26 cellular contexts compared by ENCODE assay signal in genomic region chr2:84454581-84454980, GRCh38. TPM values are rescaled to one million over a fixed set of nuclear protein-coding genes. Genes with fewer than 3 reads are reported as not detected.
DNase-seq lines count a peak whose midpoint lies in the region; ATAC-seq, FAIRE-seq and TF ChIP-seq lines count a peak whose summit lies in the region.
"Had no signal": no experiment of that assay in that cellular context is flagged by ENCODE, and none has a peak within 500 bp of the region (broad histone marks: within the 10 kb centered on the region; RNA-seq: fewer than 3 reads in every experiment).

No MANE protein-coding gene starts in this region.

- H3K4me2 ChIP-seq in GM23338 = no peak overlapping the region
- no peak overlapping the region for H3K4me2 ChIP-seq in GM12878 (ENCODE audit: control insufficient read depth, insufficient read depth)
- H3K4me2 ChIP-seq: BLaER1, SK-N-SH had no signal

- H3K4me3 Mint-ChIP-seq in activated T-cell treated with anti-CD3 and anti-CD28 coated beads, Interleukin-2, amount 50 U/mL, for 72 hours = no peak overlapping the region
- H3K4me3 Mint-ChIP-seq in CD4-positive, CD25-positive, alpha-beta regulatory T cell = peak overlapping the region in 1 of 4 donors; percentile 16
- no peak overlapping the region for H3K4me3 Mint-ChIP-seq in GM23338
- H3K4me3 Mint-ChIP-seq: CD4-positive, alpha-beta memory T cell had no signal

- in situ Hi-C loops in GM12878 (cut with MboI) = no loop called here

- no TSS peak for BruUV-seq in GM12878 (replicated peaks; lab: Mats Ljungman, UMichigan)

- FAIRE-seq in GM12878 (lab: Jason Lieb, UNC) (peak; percentile 41), kidney (lab: Jason Lieb, UNC) (no peak)
- FAIRE-seq: A204.1, G401.6, H1 had no signal

- peak; percentile 16 to 25 for ATAC-seq in activated T-cell treated with anti-CD3 and anti-CD28 coated beads, Interleukin-2, amount 50 U/mL, for 72 hours (replicated peaks in 1 of 2)
- no peak for ATAC-seq in CD4-positive, CD25-positive, alpha-beta regulatory T cell (ENCODE audit: low read depth in 2 of 2)
- ATAC-seq in GM23338 = no peak
- 0 out of 3 replicates have a peak, but pooled peaks have one; percentile 3 for ATAC-seq in GM12878
- no peak for ATAC-seq in GM19455 (IDR thresholded peaks at IDR 0.05; ENCODE audit: unreplicated experiment)
- ATAC-seq: PC-3 had no signal

- H3K9me3 ChIP-seq in CD4-positive, CD25-positive, alpha-beta regulatory T cell (ENCODE audit: control insufficient read depth in 2 of 2, low read length in 2 of 2) = no peaks in the 10 kb centered on the region
- H3K9me3 ChIP-seq in GM12878 (replicated peaks; ENCODE audit: control insufficient read depth, insufficient read depth, low read length) = no peaks in the 10 kb centered on the region
- H3K9me3 ChIP-seq in kidney (ENCODE audit: control insufficient read depth in 1 of 2, low read length in 2 of 2) = no peaks in the 10 kb centered on the region
- H3K9me3 ChIP-seq: BLaER1, SK-N-SH had no signal

- H3K27ac Mint-ChIP-seq in activated T-cell treated with anti-CD3 and anti-CD28 coated beads, Interleukin-2, amount 50 U/mL, for 72 hours = peak overlapping the region; percentile 29
- H3K27ac Mint-ChIP-seq in CD4-positive, CD25-positive, alpha-beta regulatory T cell = peak overlapping the region in 2 of 3 donors; percentile 1 to 67
- H3K27ac Mint-ChIP-seq in GM23338 = 0 out of 2 replicates have a peak overlapping the region, but pooled peaks have one; percentile 8
- H3K27ac Mint-ChIP-seq: CD4-positive, alpha-beta memory T cell; IgD-negative memory B cell had no signal

- no peak overlapping the region for H3K9ac ChIP-seq in GM12878 (ENCODE audit: control insufficient read depth, insufficient read depth, low read length)
- no peak overlapping the region for H3K9ac ChIP-seq in kidney (ENCODE audit: low read length in 2 of 2)
- H3K9ac ChIP-seq: BLaER1, SK-N-SH had no signal

- H3K4me1 ChIP-seq in CD4-positive, CD25-positive, alpha-beta regulatory T cell (ENCODE audit: control insufficient read depth, insufficient read depth, low read length, poor library complexity, severe bottlenecking) = peaks cover 24% of the 10 kb centered on the region
- H3K4me1 ChIP-seq in GM23338 (ENCODE audit: insufficient read depth) (no peaks in the 10 kb centered on the region), GM12878 (ENCODE audit: control insufficient read depth, insufficient read depth, low read length) (no peaks in the 10 kb centered on the region; the same call in 1 of the 2 replicates), kidney (ENCODE audit: control insufficient read depth in 1 of 2, insufficient read depth in 1 of 2, low read depth in 1 of 2, low read length in 2 of 2) (peaks cover 15 to 23% of the 10 kb centered on the region in 2 donors)

- peaks cover 2% of the 10 kb centered on the region for H3K36me3 ChIP-seq in CD4-positive, CD25-positive, alpha-beta regulatory T cell (ENCODE audit: control insufficient read depth, insufficient read depth, low read length)
- no peaks in the 10 kb centered on the region for H3K36me3 ChIP-seq in GM23338 (ENCODE audit: insufficient read depth)
- no peaks in the 10 kb centered on the region for H3K36me3 ChIP-seq in GM12878 (ENCODE audit: control insufficient read depth in 2 of 2, insufficient read depth in 2 of 2, low read length in 1 of 2)
- no peaks in the 10 kb centered on the region for H3K36me3 ChIP-seq in kidney (ENCODE audit: control insufficient read depth in 1 of 2, insufficient read depth in 2 of 2, low read length in 2 of 2)

- peak in 1 of 2 donors; percentile 13 for DNase-seq in activated T-cell treated with anti-CD3 and anti-CD28 coated beads, Interleukin-2, amount 50 U/mL, for 72 hours
- DNase-seq in activated T-cell treated with anti-CD3 and anti-CD28 coated beads for 4 hours (no peak), GM23338 (ENCODE audit: low spot score) (no peak), GM12878 (ENCODE audit: low read depth, low spot score) (no peak), kidney (no peak)
- DNase-seq in CD4-positive, CD25-positive, alpha-beta regulatory T cell = no peak
- DNase-seq: CD4-positive, alpha-beta memory T cell; COR-L47; HCEC 1CT; MV-4-11; NCI-H1105; NCI-H1436 treated with DMSO at 0.1 percent for 48 hours; NCI-H187 treated with DMSO at 0.1 percent for 48 hours; NCI-H2107; NCI-H446; NCI-H524 treated with DMSO at 0.1 percent for 48 hours; NCI-H774; NK-92 treated with Interleukin-12 subunit alpha and Interleukin-12 subunit beta, amount 100 ng/mL, for 24 hours; PC-3; SK-N-SH had no signal

- H4K20me1 ChIP-seq in GM23338 (replicated peaks; ENCODE audit: insufficient read depth) (peaks cover 3% of the 10 kb centered on the region; the same call in 1 of the 2 replicates), GM12878 (ENCODE audit: control insufficient read depth, insufficient read depth) (0 out of 2 replicates have a peak, but pooled peaks cover 2% of the 10 kb centered on the region)

- CTCF ChIA-PET in GM12878 (lab: Yijun Ruan, JAX) = interaction anchor here (0.6 kb wide), 1 partner anchor 452 kb away, joined by 4 read pairs; no protein-coding TSS in a partner anchor

- H3K27me3 ChIP-seq in CD4-positive, CD25-positive, alpha-beta regulatory T cell (ENCODE audit: control insufficient read depth, insufficient read depth, low read length) = no peaks in the 10 kb centered on the region
- no peaks in the 10 kb centered on the region for H3K27me3 ChIP-seq in GM23338 (ENCODE audit: insufficient read depth)
- H3K27me3 ChIP-seq in GM12878 (replicated peaks in 1 of 2; ENCODE audit: control insufficient read depth in 2 of 2, insufficient read depth in 2 of 2, low read length in 1 of 2) = no peaks in the 10 kb centered on the region
- H3K27me3 ChIP-seq: BLaER1 had no signal

- no peaks in the 10 kb centered on the region for H3K9me2 ChIP-seq in GM23338 (ENCODE audit: insufficient read depth)
- H3K9me2 ChIP-seq: SK-N-SH had no signal

- SMC1A ChIA-PET in GM12878 (lab: Charles Lee; ENCODE audit: uncharacterized antibody, unreplicated experiment) = interaction anchor here (1.1 kb wide), 1 partner anchor 14 kb away, joined by 3 read pairs; no protein-coding TSS in a partner anchor

- H3F3A ChIP-seq in GM23338 (replicated peaks; ENCODE audit: low read depth) = no peaks in the 10 kb centered on the region

- no peak overlapping the region for H3K27ac ChIP-seq in CD4-positive, CD25-positive, alpha-beta regulatory T cell (ENCODE audit: insufficient read depth, low read length, poor library complexity, severe bottlenecking)
- H3K27ac ChIP-seq in GM23338 (ENCODE audit: low read depth) (no peak overlapping the region), GM12878 (ENCODE audit: control insufficient read depth, insufficient read depth) (no peak overlapping the region), kidney (ENCODE audit: low read depth in 2 of 2, low read length in 2 of 2) (no peak overlapping the region)
- H3K27ac ChIP-seq: BLaER1 had no signal

- H3K79me2 ChIP-seq in GM23338 (replicated peaks; ENCODE audit: insufficient read depth) = peaks cover 66% of the 10 kb centered on the region
- peaks cover 59% of the 10 kb centered on the region for H3K79me2 ChIP-seq in GM12878 (ENCODE audit: control insufficient read depth, insufficient read depth, low read length)

- no peak for TF ChIP-seq RAD21 in GM12878 (IDR thresholded peaks at IDR 0.05; ENCODE audit: insufficient read depth, low read depth, low read length)

- no peak for TF ChIP-seq EP300 in GM12878 (IDR thresholded peaks at IDR 0.05; ENCODE audit: borderline replicate concordance in 1 of 2, control insufficient read depth in 1 of 2, low read depth in 2 of 2, low read length in 2 of 2)

- RAD21 ChIA-PET in GM12878 (lab: Charles Lee; ENCODE audit: unreplicated experiment) = interaction anchor here (1.8 kb wide), 1 partner anchor 472 kb away, joined by 4 read pairs; no protein-coding TSS in a partner anchor

- no peak for TF ChIP-seq CTCF in GM23338 (conservative IDR thresholded peaks at IDR 0.05; ENCODE audit: low read depth in 2 of 2)
- no peak for TF ChIP-seq CTCF in GM12878 (IDR thresholded peaks at IDR 0.05 in 2 of 3, conservative IDR thresholded peaks at IDR 0.05 in 1 of 3; ENCODE audit: control insufficient read depth in 2 of 3, extremely low read depth in 1 of 3, insufficient read depth in 1 of 3, low read depth in 3 of 3, low read length in 3 of 3)
- TF ChIP-seq CTCF in kidney (IDR thresholded peaks at IDR 0.05; ENCODE audit: borderline replicate concordance, extremely low read depth, insufficient read depth) = no peak

- H2AFZ ChIP-seq in GM23338 (no peak overlapping the region), GM12878 (ENCODE audit: control insufficient read depth, low read depth, low read length) (no peak overlapping the region)

- intact Hi-C loops in GM12878 (cut with micrococcal nuclease; ENCODE audit: unreplicated experiment) (no loop called here), kidney (cut with DNase I) (no loop called here)

- peaks cover 76% of the 10 kb centered on the region for H3K4me1 Mint-ChIP-seq in activated T-cell treated with anti-CD3 and anti-CD28 coated beads, Interleukin-2, amount 50 U/mL, for 72 hours (ENCODE audit: low read depth)
- peaks cover 39 to 82% (median 69%) of the 10 kb centered on the region in 4 donors for H3K4me1 Mint-ChIP-seq in CD4-positive, CD25-positive, alpha-beta regulatory T cell
- peaks cover 3% of the 10 kb centered on the region; the same call in 2 of the 3 replicates for H3K4me1 Mint-ChIP-seq in GM23338

- H3K27me3 Mint-ChIP-seq in activated T-cell treated with anti-CD3 and anti-CD28 coated beads, Interleukin-2, amount 50 U/mL, for 72 hours (ENCODE audit: low read depth) = no peaks in the 10 kb centered on the region
- no peaks in the 10 kb centered on the region for H3K27me3 Mint-ChIP-seq in CD4-positive, CD25-positive, alpha-beta regulatory T cell
- peaks cover 4% of the 10 kb centered on the region for H3K27me3 Mint-ChIP-seq in GM23338 (ENCODE audit: insufficient read depth, low read depth, poor library complexity)
- H3K27me3 Mint-ChIP-seq: CD4-positive, alpha-beta memory T cell; IgD-negative memory B cell had no signal

- H3K4me3 ChIP-seq in CD4-positive, CD25-positive, alpha-beta regulatory T cell (ENCODE audit: low read depth, low read length) = no peak overlapping the region
- H3K4me3 ChIP-seq in GM23338 = no peak overlapping the region
- H3K4me3 ChIP-seq in GM12878 = no peak overlapping the region
- H3K4me3 ChIP-seq in kidney (ENCODE audit: low read length in 2 of 2) = no peak overlapping the region
- H3K4me3 ChIP-seq: BLaER1 had no signal

- H3K9me3 Mint-ChIP-seq in activated T-cell treated with anti-CD3 and anti-CD28 coated beads, Interleukin-2, amount 50 U/mL, for 72 hours = no peaks in the 10 kb centered on the region
- H3K9me3 Mint-ChIP-seq in CD4-positive, CD25-positive, alpha-beta regulatory T cell = no peaks in the 10 kb centered on the region
- H3K9me3 Mint-ChIP-seq in GM23338 = no peaks in the 10 kb centered on the region
- H3K9me3 Mint-ChIP-seq: IgD-negative memory B cell had no signal

- WGBS in GM12878 (ENCODE audit: insufficient coverage, insufficient replicate concordance, low lambda C conversion rate, missing lambda C conversion rate) = 100% methylated on average over 2 of the region's 2 CpGs

- TF ChIP-seq POLR2A in GM12878 (IDR thresholded peaks at IDR 0.05; ENCODE audit: low read depth, low read length) = no peak

- no peaks in the 10 kb centered on the region for H3K36me3 Mint-ChIP-seq in activated T-cell treated with anti-CD3 and anti-CD28 coated beads, Interleukin-2, amount 50 U/mL, for 72 hours (ENCODE audit: insufficient read depth in 2 of 2)
- H3K36me3 Mint-ChIP-seq in CD4-positive, CD25-positive, alpha-beta regulatory T cell = no peaks in the 10 kb centered on the region
- no peaks in the 10 kb centered on the region for H3K36me3 Mint-ChIP-seq in GM23338 (ENCODE audit: low read depth)

- POLR2A ChIA-PET in GM12878 (lab: Charles Lee) = interaction anchor here (0.6 kb wide), 2 partner anchors 436 to 1031 kb away, joined by 3 to 5 read pairs; no protein-coding TSS in a partner anchor

RNA-seq across cellular contexts. Expression of gene SUCLG1, which starts 4.5 kb away (rescaled TPM):
- total RNA-seq in activated T-cell treated with anti-CD3 and anti-CD28 coated beads, Interleukin-2, amount 50 U/mL, for 72 hours = 10 to 100 TPM; 66.0 to 66.8 TPM
- 47.4 TPM for total RNA-seq in CD4-positive, CD25-positive, alpha-beta regulatory T cell
- 100 to 1,000 TPM in 2 of 4 donors, 10 to 100 TPM in 2; 94.7 to 116 (median 101) TPM for polyA plus RNA-seq in CD4-positive, CD25-positive, alpha-beta regulatory T cell
- total RNA-seq in GM23338 (2014; rRNA removed; shearing (Covaris generic)) = 22.2 and 24.3 TPM in 2 replicates
- 33.2 and 36.0 TPM in 2 replicates for polyA plus RNA-seq in GM23338 (2016; fragmentation: Nextera tagmentation; extraction: Ambion mirVana)
- total RNA-seq in GM12878 (2013; cell fraction: nucleolus; rRNA removed) = 45.6 and 72.7 TPM in 2 replicates
- 77.2 and 79.8 TPM in 2 replicates for total RNA-seq in GM12878 (2014; rRNA removed)
- total RNA-seq in GM12878 (2014; rRNA removed; fragmentation: Illumina TruSeq; extraction: Trizol) = 79.2 and 83.5 TPM in 2 replicates
- 80.0 and 82.6 TPM in 2 replicates for total RNA-seq in GM12878 (2021)
- polyA plus RNA-seq in GM12878 (2011; ENCODE audit: low read depth) = 63.7 TPM
- polyA plus RNA-seq in GM12878 (2011; rRNA removed) = 103 and 124 TPM in 2 replicates
- polyA plus RNA-seq in GM12878 (2011; cell fraction: cytosol; rRNA removed) = 59.9 and 95.5 TPM in 2 replicates
- 59.1 and 65.8 TPM in 2 replicates for polyA plus RNA-seq in GM12878 (2011; cell fraction: nucleus; rRNA removed)
- polyA plus RNA-seq in GM12878 (2012) = 47.7 and 65.5 TPM in 2 replicates
- 84.2 and 86.4 TPM in 2 replicates for polyA plus RNA-seq in GM12878 (2014; fragmentation: Illumina TruSeq; extraction: Trizol)
- polyA plus RNA-seq in GM12878 (2014; fragmentation: Nextera tagmentation; extraction: Ambion mirVana) = 100 to 1,000 TPM; 190 to 197 TPM
- 71.6 and 75.4 TPM in 2 replicates for polyA plus RNA-seq in GM12878 (2014; rRNA removed)
- 100 to 1,000 TPM; 124 to 135 TPM for polyA plus RNA-seq in GM12878 (2016; fragmentation: Nextera tagmentation; extraction: Ambion mirVana)
- 29.6 and 31.4 TPM in 2 replicates for polyA minus RNA-seq in GM12878 (2011; rRNA and poly(A)+ RNA removed)
- 19.5 and 20.8 TPM in 2 replicates for polyA minus RNA-seq in GM12878 (2011; cell fraction: cytosol; rRNA and poly(A)+ RNA removed)
- polyA minus RNA-seq in GM12878 (2011; cell fraction: nucleus; rRNA and poly(A)+ RNA removed) = 24.1 and 24.5 TPM in 2 replicates
- 89.6 TPM for total RNA-seq in kidney
- 789 TPM for polyA plus RNA-seq in kidney (ENCODE audit: insufficient read depth, low read depth, low replicate concordance)

Comparison
In these comparisons a context has a peak if more than half of its experiments do, and no peak if none do; other contexts are left out.
1. ATAC-seq: peak in activated T-cell treated with anti-CD3 and anti-CD28 coated beads, Interleukin-2, amount 50 U/mL, for 72 hours (2 of 2) and GM12878 (single experiment); none in CD4-positive, CD25-positive, alpha-beta regulatory T cell (0 of 2), GM23338 (single experiment) and GM19455 (single experiment).
2. Peak in every context shown above with its lines, with median percentiles within 50 percentile points of each other: H3K27ac Mint-ChIP-seq.